Comparison of ENCODE assay signal across 24 cellular contexts in genomic region chr20:56861590-56861989, GRCh38.
"Had no signal": no experiment of that assay in that cellular context is flagged by ENCODE, and none has a peak within 500 bp of the region (broad histone marks: within the 10 kb centered on the region; RNA-seq: fewer than 3 reads in every experiment).

No MANE protein-coding gene starts in this region.

- H3K36me3 ChIP-seq: esophagus squamous epithelium, transverse colon, uterus had no signal

- H3K9me3 ChIP-seq: esophagus squamous epithelium, testis, transverse colon, uterus had no signal

- H3K27me3 ChIP-seq: testis, transverse colon, uterus had no signal

- H3K4me3 ChIP-seq: testis, transverse colon, uterus had no signal

- H3K9me3 Mint-ChIP-seq: activated B cell treated with CpG ODN at 0.5 μM for 24 hours; activated naive CD4-positive, alpha-beta T cell treated with anti-CD3 and anti-CD28 coated beads, Interleukin-2, amount 50 U/mL, for 24 hours; activated T-helper 2 cell treated with anti-CD3 and anti-CD28 coated beads, Interferon-gamma antibody, Interleukin-2, Interleukin-4, amounts not matched to agents 10 μg/mL and 5 μg/mL and 100 μg/mL, durations not matched to agents 14 hours and 24 hours and 36 hours; central memory CD8-positive, alpha-beta T cell had no signal

- H3K36me3 Mint-ChIP-seq: activated CD8-positive, alpha-beta memory T cell treated with anti-CD3 and anti-CD28 coated beads, Interleukin-2, amount 10 ng/mL, durations not matched to agents 7 days and 5 days; activated naive CD4-positive, alpha-beta T cell treated with anti-CD3 and anti-CD28 coated beads, Interleukin-2, amount 50 U/mL, for 24 hours; naive thymus-derived CD4-positive, alpha-beta T cell had no signal

- DNase-seq: activated B cell treated with CpG ODN at 0.5 μM for 24 hours; activated CD4-positive, alpha-beta T cell treated with anti-CD3 and anti-CD28 coated beads, Interleukin-2, amount 50 U/mL, for 1 hour; activated CD8-positive, alpha-beta memory T cell treated with anti-CD3 and anti-CD28 coated beads, Interleukin-2, amount 10 ng/mL, durations not matched to agents 7 days and 5 days; activated CD8-positive, alpha-beta T cell treated with anti-CD3 and anti-CD28 coated beads, Interleukin-2, amount 10 ng/mL, durations not matched to agents 7 days and 5 days; activated T-cell treated with anti-CD3 and anti-CD28 coated beads, Interleukin-2, amount 50 U/mL, for 48 hours; dermis blood vessel endothelial cell; effector CD4-positive, alpha-beta T cell; esophagus squamous epithelium; left cardiac atrium; left ventricle myocardium superior; midbrain; naive thymus-derived CD4-positive, alpha-beta T cell; occipital lobe; right cardiac atrium; stimulated activated CD4-positive, alpha-beta T cell treated with anti-CD3 and anti-CD28 coated beads, Interleukin-2, amount 100 ng/mL, for 48 hours; stimulated activated naive CD8-positive, alpha-beta T cell treated with anti-CD3 and anti-CD28 coated beads, Interleukin-15, Interleukin-2, amounts not matched to agents 100 U/mL and 50 U/mL, for 24 hours; T-helper 2 cell; testis; transverse colon; uterus had no signal

- H3K27ac Mint-ChIP-seq: activated B cell treated with CpG ODN at 0.5 μM for 24 hours; activated CD8-positive, alpha-beta memory T cell treated with anti-CD3 and anti-CD28 coated beads, Interleukin-2, amount 10 ng/mL, durations not matched to agents 7 days and 5 days; activated CD8-positive, alpha-beta T cell treated with anti-CD3 and anti-CD28 coated beads, Interleukin-2, amount 10 ng/mL, durations not matched to agents 7 days and 5 days; activated naive CD4-positive, alpha-beta T cell treated with anti-CD3 and anti-CD28 coated beads, Interleukin-2, amount 50 U/mL, for 24 hours; activated T-helper 2 cell treated with anti-CD3 and anti-CD28 coated beads, Interferon-gamma antibody, Interleukin-2, Interleukin-4, amounts not matched to agents 10 μg/mL and 5 μg/mL and 100 μg/mL, durations not matched to agents 14 hours and 24 hours and 36 hours; naive thymus-derived CD4-positive, alpha-beta T cell had no signal

- H3K27ac ChIP-seq: epithelial cell of prostate, testis had no signal

- H3K4me1 ChIP-seq: testis, uterus had no signal

- H3K4me3 Mint-ChIP-seq: activated B cell treated with CpG ODN at 0.5 μM for 24 hours; activated CD8-positive, alpha-beta memory T cell treated with anti-CD3 and anti-CD28 coated beads, Interleukin-2, amount 10 ng/mL, durations not matched to agents 7 days and 5 days; activated CD8-positive, alpha-beta T cell treated with anti-CD3 and anti-CD28 coated beads, Interleukin-2, amount 10 ng/mL, durations not matched to agents 7 days and 5 days; activated naive CD4-positive, alpha-beta T cell treated with anti-CD3 and anti-CD28 coated beads, Interleukin-2, amount 50 U/mL, for 24 hours; central memory CD8-positive, alpha-beta T cell; naive thymus-derived CD4-positive, alpha-beta T cell had no signal

- H3K4me1 Mint-ChIP-seq: activated B cell treated with CpG ODN at 0.5 μM for 24 hours; activated CD8-positive, alpha-beta memory T cell treated with anti-CD3 and anti-CD28 coated beads, Interleukin-2, amount 10 ng/mL, durations not matched to agents 7 days and 5 days; activated naive CD4-positive, alpha-beta T cell treated with anti-CD3 and anti-CD28 coated beads, Interleukin-2, amount 50 U/mL, for 24 hours; central memory CD8-positive, alpha-beta T cell; naive thymus-derived CD4-positive, alpha-beta T cell had no signal

- ATAC-seq: activated CD8-positive, alpha-beta memory T cell treated with anti-CD3 and anti-CD28 coated beads, Interleukin-2, amount 10 ng/mL, durations not matched to agents 7 days and 5 days; activated CD8-positive, alpha-beta T cell treated with anti-CD3 and anti-CD28 coated beads, Interleukin-2, amount 10 ng/mL, durations not matched to agents 7 days and 5 days; left cardiac atrium; left ventricle myocardium superior; naive thymus-derived CD4-positive, alpha-beta T cell; right cardiac atrium; stimulated activated naive CD8-positive, alpha-beta T cell treated with anti-CD3 and anti-CD28 coated beads, Interleukin-15, Interleukin-2, amounts not matched to agents 100 U/mL and 50 U/mL, for 24 hours had no signal
